Comparison of ENCODE assay signal across 7 cellular contexts in genomic region chr9:111975709-111976108, GRCh38.
DNase-seq lines count a peak whose midpoint lies in the region; ATAC-seq and TF ChIP-seq lines count a peak whose summit lies in the region.

No MANE protein-coding gene starts in this region.

- H2AK5ac ChIP-seq in mesendoderm (ENCODE audit: low read length): no peak overlapping the region

- H3K9me3 ChIP-seq in WERI-Rb-1 (ENCODE audit: severe bottlenecking): peaks cover 3% of the 10 kb centered on the region

- peaks cover 2% of the 10 kb centered on the region for H3K4me1 ChIP-seq in mesendoderm (ENCODE audit: control insufficient read depth, low read depth, low read length)

- no peak overlapping the region for H4K5ac ChIP-seq in mesendoderm (ENCODE audit: low read length)

- no CpG with 5 or more reads among the region's 5 CpGs for WGBS in mesendoderm (ENCODE audit: extremely low coverage, insufficient coverage, low lambda C conversion rate)

- no peak overlapping the region for H2BK5ac ChIP-seq in mesendoderm (ENCODE audit: low read length)

- H3K27me3 ChIP-seq in WERI-Rb-1 (ENCODE audit: insufficient read depth, low read depth, severe bottlenecking) (no peaks in the 10 kb centered on the region), mesendoderm (ENCODE audit: insufficient read depth, low read length, poor library complexity) (no peaks in the 10 kb centered on the region)

- ATAC-seq in GM19467 (IDR thresholded peaks at IDR 0.05; ENCODE audit: unreplicated experiment): no peak

- DNase-seq in MV-4-11 (lab: John Stamatoyannopoulos, UW): peak; percentile 55
- DNase-seq in WERI-Rb-1: peak; percentile 80
- DNase-seq in mesendoderm: peak; percentile 56
- DNase-seq in OCI-M2 (lab: John Stamatoyannopoulos, UW; ENCODE audit: unreplicated experiment): no peak
- no peak for DNase-seq in Ammon's horn (ENCODE audit: low spot score)

- H4K8ac ChIP-seq in mesendoderm (ENCODE audit: low read depth, low read length): no peak overlapping the region

- H3K4me3 ChIP-seq in GM12875 (ENCODE audit: low read depth, low read length) (no peak overlapping the region), WERI-Rb-1 (ENCODE audit: low read depth, low read length) (no peak overlapping the region), mesendoderm (ENCODE audit: low read length) (no peak overlapping the region)

- H3K79me2 ChIP-seq in mesendoderm (ENCODE audit: control insufficient read depth, insufficient read depth, low read length): no peaks in the 10 kb centered on the region

- H3K18ac ChIP-seq in mesendoderm (ENCODE audit: low read length): no peak overlapping the region

- H3K23ac ChIP-seq in mesendoderm (ENCODE audit: low read length): peak overlapping the region; percentile 45

- H3K9ac ChIP-seq in mesendoderm (ENCODE audit: low read length): no peak overlapping the region

- H3K56ac ChIP-seq in mesendoderm (ENCODE audit: low read length): no peak overlapping the region

- no peaks in the 10 kb centered on the region for H3K79me1 ChIP-seq in mesendoderm (ENCODE audit: low read length)

- H2BK15ac ChIP-seq in mesendoderm (replicated peaks; ENCODE audit: low read depth): no peak overlapping the region

- H3K36me3 ChIP-seq in WERI-Rb-1: no peaks in the 10 kb centered on the region
- no peaks in the 10 kb centered on the region for H3K36me3 ChIP-seq in mesendoderm (ENCODE audit: control insufficient read depth, insufficient read depth, low read length)

- no peak overlapping the region for H3K27ac ChIP-seq in WERI-Rb-1
- H3K27ac ChIP-seq in mesendoderm (ENCODE audit: low read depth, low read length): no peak overlapping the region

- H3K4ac ChIP-seq in mesendoderm (ENCODE audit: low read depth, low read length): no peak overlapping the region

- H2BK120ac ChIP-seq in mesendoderm (ENCODE audit: low read depth, low read length): no peak overlapping the region

- TF ChIP-seq CTCF in GM12875 (IDR thresholded peaks at IDR 0.05; ENCODE audit: borderline replicate concordance, insufficient read depth, low read depth, low read length): peak; percentile 24; the same call in 1 of the 2 replicates
- TF ChIP-seq CTCF in WERI-Rb-1 (IDR thresholded peaks at IDR 0.05; ENCODE audit: low read depth, low read length): peak; percentile 80

- no peak overlapping the region for H3K4me2 ChIP-seq in mesendoderm (ENCODE audit: low read length)

Comparison
In these comparisons a context has a peak if more than half of its experiments do, and no peak if none do; other contexts are left out.
1. DNase-seq: peak in MV-4-11 (single experiment), WERI-Rb-1 (single experiment) and mesendoderm (single experiment); none in OCI-M2 (single experiment) and Ammon's horn (single experiment).